18 cellular contexts compared by ENCODE assay signal in genomic region chr4:68344785-68345184, GRCh38. TPM values are rescaled to one million over a fixed set of nuclear protein-coding genes. Genes with fewer than 3 reads are reported as not detected.
DNase-seq lines count a peak whose midpoint lies in the region; ATAC-seq and TF ChIP-seq lines count a peak whose summit lies in the region.
"Had no signal": no experiment of that assay in that cellular context is flagged by ENCODE, and none has a peak within 500 bp of the region (broad histone marks: within the 10 kb centered on the region; RNA-seq: fewer than 3 reads in every experiment).

No MANE protein-coding gene starts in this region.

- no peak for DNase-seq in activated naive CD8-positive, alpha-beta T cell treated with anti-CD3 and anti-CD28 coated beads, Interleukin-2, amount 50 U/mL, for 24 hours
- DNase-seq in RWPE1 (ENCODE audit: low spot score) (no peak), endothelial cell (ENCODE audit: low spot score) (no peak), type B pancreatic cell (ENCODE audit: extremely low spot score, unreplicated experiment) (no peak), NCI-H69 (lab: John Stamatoyannopoulos, UW) (no peak)
- DNase-seq: activated CD4-positive, alpha-beta T cell treated with anti-CD3 and anti-CD28 coated beads, Interleukin-2, amount 50 U/mL, for 48 hours; activated T-cell treated with anti-CD3 and anti-CD28 coated beads, Interleukin-2, amount 50 U/mL, for 4 hours; foreskin keratinocyte; hippocampal formation; Kasumi-1; NCI-H1092 treated with DMSO at 0.1 percent for 48 hours; NCI-H2081 treated with DMSO at 0.1 percent for 48 hours had no signal

- ATAC-seq in activated naive CD8-positive, alpha-beta T cell treated with anti-CD3 and anti-CD28 coated beads, Interleukin-2, amount 50 U/mL, for 24 hours = no peak
- ATAC-seq in HG02642 (IDR thresholded peaks at IDR 0.05; ENCODE audit: poor library complexity, unreplicated experiment) (no peak), GM19395 (IDR thresholded peaks at IDR 0.05; ENCODE audit: unreplicated experiment) (no peak)
- ATAC-seq: activated naive CD4-positive, alpha-beta T cell treated with anti-CD3 and anti-CD28 coated beads, Interleukin-2, amount 50 U/mL, for 72 hours; activated T-cell treated with anti-CD3 and anti-CD28 coated beads, Interleukin-2, amount 50 U/mL, for 4 hours; foreskin keratinocyte had no signal

- TF ChIP-seq CTCF in RWPE1 (conservative IDR thresholded peaks at IDR 0.05; ENCODE audit: low read depth) (no peak), endothelial cell (IDR thresholded peaks at IDR 0.05; ENCODE audit: unreplicated experiment) (no peak), type B pancreatic cell (conservative IDR thresholded peaks at IDR 0.05) (no peak)

- POLR2A ChIA-PET in RWPE1 (lab: Yijun Ruan, JAX; ENCODE audit: low non-redundant PET) = no interaction called here

- H3K4me3 Mint-ChIP-seq in activated naive CD8-positive, alpha-beta T cell = peak overlapping the region; percentile 60
- no peak overlapping the region for H3K4me3 Mint-ChIP-seq in activated naive CD8-positive, alpha-beta T cell treated with anti-CD3 and anti-CD28 coated beads, Interleukin-2, amount 50 U/mL, for 24 hours
- H3K4me3 Mint-ChIP-seq in endothelial cell (ENCODE audit: unreplicated experiment) (no peak overlapping the region), type B pancreatic cell (peak overlapping the region; percentile 24)
- H3K4me3 Mint-ChIP-seq: dendritic cell treated with granulocyte-macrophage colony-stimulating factor and Interleukin-4, amounts not matched to agents 40 ng/mL and 50 ng/mL, for 4 days had no signal

- CTCF ChIA-PET in RWPE1 (lab: Yijun Ruan, JAX) = interaction anchor here (1.2 to 2.6 kb wide), 2 partner anchors 16 to 31 kb away, joined by 3 to 17 read pairs; no protein-coding TSS in a partner anchor

- H3K36me3 Mint-ChIP-seq in activated naive CD8-positive, alpha-beta T cell = peaks cover 2% of the 10 kb centered on the region
- H3K36me3 Mint-ChIP-seq in activated naive CD8-positive, alpha-beta T cell treated with anti-CD3 and anti-CD28 coated beads, Interleukin-2, amount 50 U/mL, for 24 hours (ENCODE audit: low read depth) = peaks cover 16% of the 10 kb centered on the region
- peaks cover 10% of the 10 kb centered on the region for H3K36me3 Mint-ChIP-seq in endothelial cell (ENCODE audit: low read depth, unreplicated experiment)
- peaks cover 12% of the 10 kb centered on the region for H3K36me3 Mint-ChIP-seq in type B pancreatic cell

- peak overlapping the region; percentile 41 for H3K27ac Mint-ChIP-seq in activated naive CD8-positive, alpha-beta T cell
- H3K27ac Mint-ChIP-seq in activated naive CD8-positive, alpha-beta T cell treated with anti-CD3 and anti-CD28 coated beads, Interleukin-2, amount 50 U/mL, for 24 hours = no peak overlapping the region
- H3K27ac Mint-ChIP-seq in endothelial cell (ENCODE audit: unreplicated experiment) (peak overlapping the region; percentile 50), type B pancreatic cell (no peak overlapping the region)
- H3K27ac Mint-ChIP-seq: activated naive CD4-positive, alpha-beta T cell treated with anti-CD3 and anti-CD28 coated beads, Interleukin-2, amount 50 U/mL, for 72 hours; dendritic cell treated with granulocyte-macrophage colony-stimulating factor and Interleukin-4, amounts not matched to agents 40 ng/mL and 50 ng/mL, for 4 days had no signal

- H3K4me1 Mint-ChIP-seq in activated naive CD8-positive, alpha-beta T cell (ENCODE audit: low read depth) = peaks cover 80% of the 10 kb centered on the region
- H3K4me1 Mint-ChIP-seq in activated naive CD8-positive, alpha-beta T cell treated with anti-CD3 and anti-CD28 coated beads, Interleukin-2, amount 50 U/mL, for 24 hours = peaks cover 71% of the 10 kb centered on the region
- peaks cover 43% of the 10 kb centered on the region for H3K4me1 Mint-ChIP-seq in endothelial cell (ENCODE audit: unreplicated experiment)
- H3K4me1 Mint-ChIP-seq in type B pancreatic cell (ENCODE audit: unreplicated experiment) = peaks cover 25% of the 10 kb centered on the region

- H3K27me3 Mint-ChIP-seq in activated naive CD8-positive, alpha-beta T cell = no peaks in the 10 kb centered on the region
- no peaks in the 10 kb centered on the region for H3K27me3 Mint-ChIP-seq in activated naive CD8-positive, alpha-beta T cell treated with anti-CD3 and anti-CD28 coated beads, Interleukin-2, amount 50 U/mL, for 24 hours
- H3K27me3 Mint-ChIP-seq in endothelial cell (ENCODE audit: unreplicated experiment) = peaks cover 9% of the 10 kb centered on the region
- H3K27me3 Mint-ChIP-seq in type B pancreatic cell = no peaks in the 10 kb centered on the region
- H3K27me3 Mint-ChIP-seq: dendritic cell treated with granulocyte-macrophage colony-stimulating factor and Interleukin-4, amounts not matched to agents 40 ng/mL and 50 ng/mL, for 4 days had no signal

- H3K9me3 Mint-ChIP-seq in activated naive CD8-positive, alpha-beta T cell (ENCODE audit: low read depth) = no peaks in the 10 kb centered on the region
- no peaks in the 10 kb centered on the region for H3K9me3 Mint-ChIP-seq in activated naive CD8-positive, alpha-beta T cell treated with anti-CD3 and anti-CD28 coated beads, Interleukin-2, amount 50 U/mL, for 24 hours
- no peaks in the 10 kb centered on the region for H3K9me3 Mint-ChIP-seq in endothelial cell (ENCODE audit: unreplicated experiment)
- H3K9me3 Mint-ChIP-seq in type B pancreatic cell = peaks cover 5% of the 10 kb centered on the region
- H3K9me3 Mint-ChIP-seq: activated naive CD4-positive, alpha-beta T cell treated with anti-CD3 and anti-CD28 coated beads, Interleukin-2, amount 50 U/mL, for 72 hours; activated T-cell treated with anti-CD3 and anti-CD28 coated beads, Interleukin-2, amount 50 U/mL, for 4 hours; dendritic cell treated with granulocyte-macrophage colony-stimulating factor and Interleukin-4, amounts not matched to agents 40 ng/mL and 50 ng/mL, for 4 days had no signal

- H3K27ac ChIP-seq in RWPE1 = peak overlapping the region; percentile 44; the same call in 1 of the 2 replicates
- H3K27ac ChIP-seq: C4-2B, foreskin keratinocyte had no signal

RNA-seq across cellular contexts. Expression of gene YTHDC1, which starts 5.1 kb away (rescaled TPM):
- total RNA-seq in endothelial cell (ENCODE audit: unreplicated experiment) (110 TPM), type B pancreatic cell (ENCODE audit: low replicate concordance) (99.0 and 105 TPM in 2 replicates)

Comparison
In these comparisons a context has a peak if more than half of its experiments do, and no peak if none do; other contexts are left out.
1. H3K27ac Mint-ChIP-seq: peak in activated naive CD8-positive, alpha-beta T cell (single experiment) and endothelial cell (single experiment); none in activated naive CD8-positive, alpha-beta T cell treated with anti-CD3 and anti-CD28 coated beads, Interleukin-2, amount 50 U/mL, for 24 hours (single experiment) and type B pancreatic cell (single experiment).
2. H3K4me3 Mint-ChIP-seq: peak in activated naive CD8-positive, alpha-beta T cell (single experiment) and type B pancreatic cell (single experiment); none in activated naive CD8-positive, alpha-beta T cell treated with anti-CD3 and anti-CD28 coated beads, Interleukin-2, amount 50 U/mL, for 24 hours (single experiment) and endothelial cell (single experiment).